ENCODE assay signal across 20 cellular contexts in genomic region chrX:82232679-82233078, GRCh38.
"Had no signal": no experiment of that assay in that cellular context is flagged by ENCODE, and none has a peak within 500 bp of the region (broad histone marks: within the 10 kb centered on the region; RNA-seq: fewer than 3 reads in every experiment).

No MANE protein-coding gene starts in this region.

- H3K4me1 Mint-ChIP-seq: endodermal cell had no signal

- DNase-seq: colonic mucosa; cortex of kidney; dermis blood vessel endothelial cell; dorsolateral prefrontal cortex; effector CD4-positive, alpha-beta T cell; effector CD8-positive, alpha-beta T cell; effector memory CD4-positive, alpha-beta T cell; effector memory CD8-positive, alpha-beta T cell; endodermal cell; erythroblast; esophagus squamous epithelium; foreskin fibroblast; foreskin keratinocyte; foreskin melanocyte; gastrocnemius medialis; glutamatergic neuron; head of caudate nucleus; heart left ventricle; heart right ventricle had no signal

- H3K27ac Mint-ChIP-seq: dendritic cell treated with granulocyte-macrophage colony-stimulating factor and Interleukin-4, amounts not matched to agents 40 ng/mL and 50 ng/mL, for 4 days; effector memory CD8-positive, alpha-beta T cell; endodermal cell had no signal

- H3K9me3 Mint-ChIP-seq: effector memory CD8-positive, alpha-beta T cell had no signal

- H3K4me3 Mint-ChIP-seq: dendritic cell treated with granulocyte-macrophage colony-stimulating factor and Interleukin-4, amounts not matched to agents 40 ng/mL and 50 ng/mL, for 4 days; effector memory CD8-positive, alpha-beta T cell; endodermal cell had no signal

- H3K27me3 Mint-ChIP-seq: dendritic cell treated with granulocyte-macrophage colony-stimulating factor and Interleukin-4, amounts not matched to agents 40 ng/mL and 50 ng/mL, for 4 days; effector memory CD8-positive, alpha-beta T cell had no signal
